21 cellular contexts compared by ENCODE assay signal in the genomic region with DNA sequence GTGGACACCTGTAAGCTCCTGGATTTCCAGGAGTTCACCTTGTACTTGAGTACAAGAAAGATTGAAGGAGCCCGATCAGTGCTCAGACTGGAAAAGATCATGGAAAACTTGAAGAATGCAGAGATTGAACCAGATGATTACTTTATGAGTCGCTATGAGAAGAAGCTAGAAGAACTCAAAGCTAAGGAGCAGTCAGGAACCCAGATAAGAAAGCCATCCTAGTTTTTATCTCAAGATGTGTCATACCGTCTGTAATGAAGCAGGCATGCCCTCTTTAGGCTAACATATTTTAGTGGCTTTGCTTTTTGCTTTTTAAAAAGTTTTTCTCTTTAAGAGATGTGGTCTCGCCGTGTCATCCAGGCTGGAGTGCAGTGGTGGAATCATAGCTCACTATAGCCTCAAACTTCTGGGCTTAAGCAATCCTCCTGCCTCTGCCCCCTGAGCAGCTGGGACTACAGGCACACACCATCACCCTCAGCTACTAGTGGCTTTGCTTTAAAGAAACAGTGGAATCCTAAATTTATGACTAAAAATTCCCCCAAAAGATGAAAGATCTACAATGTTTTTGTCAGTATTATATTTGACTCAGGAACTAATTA. TPM values are rescaled to one million over a fixed set of nuclear protein-coding genes. Genes with fewer than 3 reads are reported as not detected.
DNase-seq lines count a peak whose midpoint lies in the region; ATAC-seq and TF ChIP-seq lines count a peak whose summit lies in the region.
"Had no signal": no experiment of that assay in that cellular context is flagged by ENCODE, and none has a peak within 500 bp of the region (broad histone marks: within the 10 kb centered on the region; RNA-seq: fewer than 3 reads in every experiment).

No MANE protein-coding gene starts in this region.

- dilution Hi-C loops in IMR-90 (cut with HindIII; ENCODE audit: low sequenced_read_pairs, unreplicated experiment), result no loop called here

- no peak overlapping the region for H3K4me3 Mint-ChIP-seq in CD4-positive, CD25-positive, alpha-beta regulatory T cell
- no peak overlapping the region for H3K4me3 Mint-ChIP-seq in chondrocyte (ENCODE audit: unreplicated experiment)
- H3K4me3 Mint-ChIP-seq: CD14-positive monocyte had no signal

- H3K4me1 ChIP-seq in CD4-positive, CD25-positive, alpha-beta regulatory T cell (ENCODE audit: control insufficient read depth, insufficient read depth, low read length, poor library complexity, severe bottlenecking), result peaks cover 12% of the 10 kb centered on the region
- H3K4me1 ChIP-seq in IMR-90 (ENCODE audit: control insufficient read depth, insufficient read depth, low read length), result peaks cover 5% of the 10 kb centered on the region
- H3K4me1 ChIP-seq in upper lobe of right lung, result no peaks in the 10 kb centered on the region
- H3K4me1 ChIP-seq: Peyer's patch had no signal

- TF ChIP-seq CTCF in IMR-90 (conservative IDR thresholded peaks at IDR 0.05; ENCODE audit: low read depth, low read length) (no peak), brain microvascular endothelial cell (IDR thresholded peaks at IDR 0.05; ENCODE audit: low read depth, low read length, missing control alignments) (no peak), chondrocyte (IDR thresholded peaks at IDR 0.05) (no peak), upper lobe of right lung (IDR thresholded peaks at IDR 0.05) (no peak)

- no peak for TF ChIP-seq POLR2A in IMR-90 (IDR thresholded peaks at IDR 0.05; ENCODE audit: low read depth, low read length)

- DNase-seq in CD4-positive, CD25-positive, alpha-beta regulatory T cell, result no peak
- peak; percentile 77 for DNase-seq in IMR-90
- peak; percentile 64 for DNase-seq in brain microvascular endothelial cell
- peak; percentile 30 for DNase-seq in non-pigmented ciliary epithelial cell (ENCODE audit: low read depth)
- no peak for DNase-seq in chondrocyte (ENCODE audit: low spot score)
- DNase-seq in HEK293T (ENCODE audit: extremely low spot score), result no peak
- no peak for DNase-seq in upper lobe of right lung
- no peak for DNase-seq in hepatic stellate cell (ENCODE audit: low spot score)
- DNase-seq: AML-193, COR-L47, DMS153, HCEC 1CT, KBM-7, NCI-H1048, NCI-H1436 treated with DMSO at 0.1 percent for 48 hours, NCI-H2081, NCI-H510A, NCI-H774, Peyer's patch had no signal

- no peak overlapping the region for H3K27ac ChIP-seq in CD4-positive, CD25-positive, alpha-beta regulatory T cell (ENCODE audit: insufficient read depth, low read length, poor library complexity, severe bottlenecking)
- no peak overlapping the region for H3K27ac ChIP-seq in IMR-90 (ENCODE audit: insufficient read depth, low read length)
- H3K27ac ChIP-seq in brain microvascular endothelial cell, result peak overlapping the region; percentile 52
- no peak overlapping the region for H3K27ac ChIP-seq in upper lobe of right lung
- H3K27ac ChIP-seq: Peyer's patch had no signal

- H3K9me3 Mint-ChIP-seq in CD4-positive, CD25-positive, alpha-beta regulatory T cell, result no peaks in the 10 kb centered on the region
- no peaks in the 10 kb centered on the region for H3K9me3 Mint-ChIP-seq in chondrocyte (ENCODE audit: low read depth)
- H3K9me3 Mint-ChIP-seq: CD14-positive monocyte had no signal

- H3K79me1 ChIP-seq in IMR-90 (ENCODE audit: low read depth in 1 of 2, low read length in 2 of 2), result peaks cover 3 to 6% of the 10 kb centered on the region in 2 experiments; a peak in 2 of 4 replicates

- H3K4ac ChIP-seq in IMR-90 (ENCODE audit: low read depth, low read length), result no peak overlapping the region

- no peak overlapping the region for H2AK5ac ChIP-seq in IMR-90 (ENCODE audit: low read depth, low read length)

- H4K8ac ChIP-seq in IMR-90 (ENCODE audit: low read depth in 2 of 2, low read length in 2 of 2), result no peak overlapping the region

- H3K36me3 Mint-ChIP-seq in CD4-positive, CD25-positive, alpha-beta regulatory T cell, result peaks cover 47% of the 10 kb centered on the region
- H3K36me3 Mint-ChIP-seq in chondrocyte (ENCODE audit: low read depth), result peaks cover 27% of the 10 kb centered on the region

- no peak for ATAC-seq in CD4-positive, CD25-positive, alpha-beta regulatory T cell (ENCODE audit: low read depth in 2 of 2)
- peak; percentile 63 for ATAC-seq in IMR-90 (ENCODE audit: low read depth)
- no peak for ATAC-seq in upper lobe of right lung
- ATAC-seq: Right ventricle myocardium inferior had no signal

- no peaks in the 10 kb centered on the region for H3K27me3 ChIP-seq in CD4-positive, CD25-positive, alpha-beta regulatory T cell (ENCODE audit: control insufficient read depth, insufficient read depth, low read length)
- H3K27me3 ChIP-seq in IMR-90 (ENCODE audit: control insufficient read depth, insufficient read depth, low read length) (no peaks in the 10 kb centered on the region), brain microvascular endothelial cell (replicated peaks) (no peaks in the 10 kb centered on the region), upper lobe of right lung (no peaks in the 10 kb centered on the region)
- H3K27me3 ChIP-seq: Peyer's patch had no signal

- H3K36me3 ChIP-seq in CD4-positive, CD25-positive, alpha-beta regulatory T cell (ENCODE audit: control insufficient read depth, insufficient read depth, low read length), result peaks cover 23% of the 10 kb centered on the region
- H3K36me3 ChIP-seq in IMR-90 (ENCODE audit: control insufficient read depth, insufficient read depth, low read length), result peaks cover 7% of the 10 kb centered on the region; the same call in 1 of the 2 replicates
- H3K36me3 ChIP-seq in brain microvascular endothelial cell (replicated peaks), result no peaks in the 10 kb centered on the region
- H3K36me3 ChIP-seq in upper lobe of right lung, result peaks cover 35% of the 10 kb centered on the region

- no peak overlapping the region for H3K4me3 ChIP-seq in CD4-positive, CD25-positive, alpha-beta regulatory T cell (ENCODE audit: low read depth, low read length)
- H3K4me3 ChIP-seq in IMR-90 (ENCODE audit: insufficient read depth, low read depth, low read length) (no peak overlapping the region), brain microvascular endothelial cell (ENCODE audit: low read depth, low read length) (no peak overlapping the region), upper lobe of right lung (no peak overlapping the region)
- H3K4me3 ChIP-seq: Peyer's patch had no signal

- POLR2A ChIA-PET in IMR-90 (lab: Charles Lee; ENCODE audit: unreplicated experiment), result no interaction called here
- POLR2A ChIA-PET in HEK293T (lab: Yijun Ruan, JAX), result no interaction called here

- H3K4me1 Mint-ChIP-seq in CD4-positive, CD25-positive, alpha-beta regulatory T cell, result peaks cover 14 to 26% (median 21%) of the 10 kb centered on the region in 4 donors
- H3K4me1 Mint-ChIP-seq in chondrocyte (ENCODE audit: low read depth), result peaks cover 9% of the 10 kb centered on the region

- TSS peak; percentile 35 for BruUV-seq in IMR-90 (replicated peaks; lab: Mats Ljungman, UMichigan)

- peak overlapping the region in 2 of 3 donors; percentile 36 to 39 for H3K27ac Mint-ChIP-seq in CD4-positive, CD25-positive, alpha-beta regulatory T cell
- no peak overlapping the region for H3K27ac Mint-ChIP-seq in chondrocyte (ENCODE audit: unreplicated experiment)
- H3K27ac Mint-ChIP-seq: CD14-positive monocyte had no signal

- no peak overlapping the region for H4K91ac ChIP-seq in IMR-90 (ENCODE audit: insufficient read depth, low read depth, low read length)

- no peaks in the 10 kb centered on the region for H3K27me3 Mint-ChIP-seq in CD4-positive, CD25-positive, alpha-beta regulatory T cell
- H3K27me3 Mint-ChIP-seq in chondrocyte (ENCODE audit: low read depth), result no peaks in the 10 kb centered on the region

- H2AK9ac ChIP-seq in IMR-90 (replicated peaks; ENCODE audit: low read depth, low read length, poor library complexity), result no peak overlapping the region

- no peak for TF ChIP-seq RAD21 in IMR-90 (IDR thresholded peaks at IDR 0.05; ENCODE audit: low read length)

- CTCF ChIA-PET in IMR-90 (lab: Yijun Ruan, JAX), result interaction anchor here (0.6 to 1.8 kb wide), 3 partner anchors 127 to 649 kb away, joined by 3 to 6 read pairs (median 4); no protein-coding TSS in a partner anchor
- CTCF ChIA-PET in HEK293T (lab: Yijun Ruan, JAX), result interaction anchor here (0.6 kb wide), 1 partner anchor 66 kb away, joined by 3 read pairs; no protein-coding TSS in a partner anchor

- intact Hi-C loops in IMR-90 (cut with micrococcal nuclease) (loop anchor here (10.0 kb wide), 1 partner anchor 211 kb away; no protein-coding TSS in a partner anchor), upper lobe of right lung (cut with DNase I) (no loop called here)

- H4K5ac ChIP-seq in IMR-90 (ENCODE audit: low read depth, low read length), result no peak overlapping the region

- H4K20me1 ChIP-seq in IMR-90 (ENCODE audit: insufficient read depth, low read length), result no peaks in the 10 kb centered on the region

- H3K9me1 ChIP-seq in IMR-90 (ENCODE audit: insufficient read depth, low read length), result no peaks in the 10 kb centered on the region; the same call in 1 of the 2 replicates

- H3K56ac ChIP-seq in IMR-90 (ENCODE audit: extremely low read depth, insufficient read depth, low read length), result no peak overlapping the region

- H3K9me3 ChIP-seq in CD4-positive, CD25-positive, alpha-beta regulatory T cell (ENCODE audit: control insufficient read depth in 2 of 2, low read length in 2 of 2), result no peaks in the 10 kb centered on the region
- H3K9me3 ChIP-seq in IMR-90 (ENCODE audit: control insufficient read depth, insufficient read depth, low read length) (no peaks in the 10 kb centered on the region), upper lobe of right lung (no peaks in the 10 kb centered on the region)
- H3K9me3 ChIP-seq: Peyer's patch had no signal

- H3K4me2 ChIP-seq in IMR-90 (ENCODE audit: low read depth, low read length), result no peak overlapping the region

- WGBS in IMR-90 (ENCODE audit: extremely low coverage in 2 of 2, insufficient read length in 1 of 2), 2 experiments, result 76% methylated on average over 3 of the region's 5 CpGs; no CpG with 5 or more reads in 1 of the 2 experiments

- H2AFZ ChIP-seq in IMR-90 (replicated peaks; ENCODE audit: low read length, poor library complexity), result no peak overlapping the region

- H2BK20ac ChIP-seq in IMR-90 (ENCODE audit: low read depth, low read length), result no peak overlapping the region

- H2BK5ac ChIP-seq in IMR-90 (ENCODE audit: low read depth, low read length, poor library complexity, severe bottlenecking), result no peak overlapping the region

- no peak overlapping the region for H3K18ac ChIP-seq in IMR-90 (ENCODE audit: low read depth, low read length)

- no peak overlapping the region for H3K23ac ChIP-seq in IMR-90 (ENCODE audit: low read depth, low read length)

- H2BK120ac ChIP-seq in IMR-90 (ENCODE audit: low read depth, low read length), result no peak overlapping the region

- H3K14ac ChIP-seq in IMR-90 (replicated peaks; ENCODE audit: low read depth, low read length), result no peak overlapping the region

- no peak overlapping the region for H3K9ac ChIP-seq in IMR-90 (ENCODE audit: low read depth, low read length)

- H2BK15ac ChIP-seq in IMR-90 (ENCODE audit: low read depth, low read length), result no peak overlapping the region

- in situ Hi-C loops in IMR-90 (cut with MboI; ENCODE audit: low sequenced_read_pairs) (loop anchor here (5.0 to 10.0 kb wide), 2 partner anchors 318 to 471 kb away; no protein-coding TSS in a partner anchor), brain microvascular endothelial cell (cut with HindIII; ENCODE audit: low pct_ligation_motif_present, low sequenced_read_pairs) (loop anchor here (25.0 kb wide), 2 partner anchors 313 to 488 kb away; no protein-coding TSS in a partner anchor)

RNA-seq across cellular contexts. Expression of gene EXOG, which starts 28.1 kb away (rescaled TPM):
- 26.0 TPM for total RNA-seq in CD4-positive, CD25-positive, alpha-beta regulatory T cell
- 1 to 10 TPM; 5.9 to 9.6 (median 8.3) TPM for polyA plus RNA-seq in CD4-positive, CD25-positive, alpha-beta regulatory T cell
- total RNA-seq in IMR-90 (2012; rRNA removed), result 10.2 and 12.8 TPM in 2 replicates
- polyA plus RNA-seq in IMR-90 (2012; rRNA removed), result 12.1 and 15.0 TPM in 2 replicates
- polyA plus RNA-seq in IMR-90 (2012; cell fraction: cytosol; rRNA removed), result 2.5 and 6.0 TPM in 2 replicates
- 7.5 and 53.5 TPM in 2 replicates for polyA plus RNA-seq in IMR-90 (2012; cell fraction: nucleus; rRNA removed; ENCODE audit: low replicate concordance)
- 16.0 to 21.6 TPM (median 16.5 TPM) in 3 replicates for total RNA-seq in chondrocyte
- 10.7 TPM for total RNA-seq in upper lobe of right lung

Comparison
In these comparisons a context has a peak if more than half of its experiments do, and no peak if none do; other contexts are left out.
1. DNase-seq: peak in IMR-90 (single experiment), brain microvascular endothelial cell (single experiment) and non-pigmented ciliary epithelial cell (single experiment); none in CD4-positive, CD25-positive, alpha-beta regulatory T cell (0 of 3), chondrocyte (single experiment), HEK293T (single experiment), upper lobe of right lung (single experiment) and hepatic stellate cell (single experiment).